In genomic region chr1:202965441-202965821, GRCh38 we compare ENCODE assay signal across 11 cellular contexts. TPM values are rescaled to one million over a fixed set of nuclear protein-coding genes. Genes with fewer than 3 reads are reported as not detected.
DNase-seq lines count a peak whose midpoint lies in the region; ATAC-seq, FAIRE-seq and TF ChIP-seq lines count a peak whose summit lies in the region.
"Had no signal": no experiment of that assay in that cellular context is flagged by ENCODE, and none has a peak within 500 bp of the region (broad histone marks: within the 10 kb centered on the region; RNA-seq: fewer than 3 reads in every experiment).

No MANE protein-coding gene starts in this region.

- FAIRE-seq in K562 (lab: Jason Lieb, UNC), result no peak
- FAIRE-seq: small intestine had no signal

- ATAC-seq in K562 (no peak), GM18867 (IDR thresholded peaks at IDR 0.05; ENCODE audit: unreplicated experiment) (no peak), lower lobe of right lung (no peak)
- ATAC-seq in natural killer cell treated with Interleukin-12 subunit alpha and Interleukin-12 subunit beta and Interleukin-15 and Interleukin-18, amount 100 ng/mL, for 72 hours, result no peak

- peaks cover 0 to 7% (median 0%) of the 10 kb centered on the region in 11 experiments; a peak in 4 of 22 replicates for H4K20me1 ChIP-seq in BLaER1 treated with 17β-estradiol and CSF1 and Interleukin-3, amounts not matched to agents 10 nM and 100 nM
- H4K20me1 ChIP-seq in K562 (replicated peaks; ENCODE audit: control insufficient read depth, insufficient read depth, low read length), result no peaks in the 10 kb centered on the region
- no peaks in the 10 kb centered on the region for H4K20me1 ChIP-seq in GM23248 (ENCODE audit: insufficient read depth)

- peak overlapping the region; percentile 85 for H3K4me3 Mint-ChIP-seq in HFFc6
- H3K4me3 Mint-ChIP-seq in natural killer cell treated with Interleukin-12 subunit alpha and Interleukin-12 subunit beta and Interleukin-15 and Interleukin-18, amount 100 ng/mL, for 72 hours, result peak overlapping the region; percentile 89

- TF ChIP-seq RAD21 in K562 (CRISPR knock-in tag; conservative IDR thresholded peaks at IDR 0.05 in 1 of 2, IDR thresholded peaks at IDR 0.05 in 1 of 2), result no peak

- peaks cover 39% of the 10 kb centered on the region for H3K4me1 Mint-ChIP-seq in HFFc6 (ENCODE audit: low read depth)
- H3K4me1 Mint-ChIP-seq in natural killer cell treated with Interleukin-12 subunit alpha and Interleukin-12 subunit beta and Interleukin-15 and Interleukin-18, amount 100 ng/mL, for 72 hours (ENCODE audit: low read depth in 2 of 2), result peaks cover 17 to 25% of the 10 kb centered on the region in 2 donors

- H2AFZ ChIP-seq in K562 (ENCODE audit: low read depth, low read length) (no peak overlapping the region), GM23248 (no peak overlapping the region)

- H3K9me3 Mint-ChIP-seq in HFFc6, result no peaks in the 10 kb centered on the region
- no peaks in the 10 kb centered on the region for H3K9me3 Mint-ChIP-seq in natural killer cell treated with Interleukin-12 subunit alpha and Interleukin-12 subunit beta and Interleukin-15 and Interleukin-18, amount 100 ng/mL, for 72 hours

- no peaks in the 10 kb centered on the region for H3K9me2 ChIP-seq in GM23248 (ENCODE audit: insufficient read depth)

- POLR2A ChIA-PET in K562 (lab: Yijun Ruan, JAX), result interaction anchor here (0.6 to 1.6 kb wide), 2 partner anchors 9 to 20 kb away, joined by 3 to 6 read pairs; no protein-coding TSS in a partner anchor

- BruUV-seq in K562 (replicated peaks; lab: Mats Ljungman, UMichigan), result no TSS peak

- H3K27me3 ChIP-seq in BLaER1 treated with 17β-estradiol and CSF1 and Interleukin-3, amounts not matched to agents 10 nM and 100 nM, result no peaks in the 10 kb centered on the region
- H3K27me3 ChIP-seq in K562 (ENCODE audit: control insufficient read depth in 2 of 2, insufficient read depth in 2 of 2, low read length in 2 of 2) (no peaks in the 10 kb centered on the region), GM23248 (replicated peaks; ENCODE audit: insufficient read depth) (no peaks in the 10 kb centered on the region), lower lobe of right lung (ENCODE audit: low read depth) (no peaks in the 10 kb centered on the region)

- H3K4me3 ChIP-seq in BLaER1 treated with 17β-estradiol and CSF1 and Interleukin-3, amounts not matched to agents 10 nM and 100 nM, result 0 out of 20 replicates have a peak overlapping the region, but pooled peaks of 2 of the 10 experiments have one; percentile 96 to 99
- H3K4me3 ChIP-seq in K562, result no peak overlapping the region
- H3K4me3 ChIP-seq in GM23248, result no peak overlapping the region
- H3K4me3 ChIP-seq in lower lobe of right lung, result no peak overlapping the region

- no peak overlapping the region for H3K27ac ChIP-seq in BLaER1 treated with 17β-estradiol and CSF1 and Interleukin-3, amounts not matched to agents 10 nM and 100 nM
- H3K27ac ChIP-seq in K562 (ENCODE audit: extremely low read depth, low read depth, low read length) (no peak overlapping the region), GM23248 (no peak overlapping the region), lower lobe of right lung (no peak overlapping the region)

- H3F3A ChIP-seq in GM23248 (ENCODE audit: insufficient read depth), result no peaks in the 10 kb centered on the region

- peaks cover 22 to 53% (median 45%) of the 10 kb centered on the region in 11 experiments for H3K36me3 ChIP-seq in BLaER1 treated with 17β-estradiol and CSF1 and Interleukin-3, amounts not matched to agents 10 nM and 100 nM
- H3K36me3 ChIP-seq in K562 (ENCODE audit: control insufficient read depth, insufficient read depth, low read length) (peaks cover 47% of the 10 kb centered on the region), GM23248 (ENCODE audit: low read depth) (no peaks in the 10 kb centered on the region), lower lobe of right lung (peaks cover 37% of the 10 kb centered on the region)

- peaks cover 11% of the 10 kb centered on the region; the same call in 2 of the 3 replicates for H3K79me2 ChIP-seq in K562 (ENCODE audit: control insufficient read depth, insufficient read depth, low read length)
- no peaks in the 10 kb centered on the region for H3K79me2 ChIP-seq in GM23248 (ENCODE audit: insufficient read depth)

- H3K9me1 ChIP-seq in K562 (ENCODE audit: control insufficient read depth, insufficient read depth, low read length), result no peaks in the 10 kb centered on the region

- peak overlapping the region; percentile 94 to 99 (median 96) for H3K4me2 ChIP-seq in BLaER1 treated with 17β-estradiol and CSF1 and Interleukin-3, amounts not matched to agents 10 nM and 100 nM
- H3K4me2 ChIP-seq in K562 (ENCODE audit: insufficient read depth, low read length) (0 out of 2 replicates have a peak overlapping the region, but pooled peaks have one; percentile 39), GM23248 (ENCODE audit: unreplicated experiment) (no peak overlapping the region)

- CTCF ChIA-PET in K562 (lab: Yijun Ruan, JAX; ENCODE audit: low intra/inter-chr PET ratio), result no interaction called here

- intact Hi-C loops in K562 (cut with micrococcal nuclease), result no loop called here
- intact Hi-C loops in lower lobe of right lung (cut with DNase I), result no loop called here

- peaks cover 10% of the 10 kb centered on the region; the same call in 1 of the 2 replicates for H3K36me3 Mint-ChIP-seq in HFFc6 (ENCODE audit: low read depth)
- no peaks in the 10 kb centered on the region for H3K36me3 Mint-ChIP-seq in natural killer cell treated with Interleukin-12 subunit alpha and Interleukin-12 subunit beta and Interleukin-15 and Interleukin-18, amount 100 ng/mL, for 72 hours

- TF ChIP-seq POLR2A in K562 (conservative IDR thresholded peaks at IDR 0.05), result no peak

- peak overlapping the region in 3 of 11 experiments; percentile 12 to 91 (median 18); a peak in 3 of 22 replicates for H3K9ac ChIP-seq in BLaER1 treated with 17β-estradiol and CSF1 and Interleukin-3, amounts not matched to agents 10 nM and 100 nM
- H3K9ac ChIP-seq in K562 (ENCODE audit: insufficient read depth in 1 of 2, low read depth in 2 of 2, low read length in 2 of 2) (no peak overlapping the region; a peak in 1 of 4 replicates), GM23248 (no peak overlapping the region)

- H3K9me3 ChIP-seq in BLaER1 treated with 17β-estradiol and CSF1 and Interleukin-3, amounts not matched to agents 10 nM and 100 nM (replicated peaks in 1 of 11), result no peaks in the 10 kb centered on the region
- H3K9me3 ChIP-seq in K562 (replicated peaks; ENCODE audit: control insufficient read depth, insufficient read depth, low read depth, low read length) (no peaks in the 10 kb centered on the region), GM23248 (ENCODE audit: low read depth) (no peaks in the 10 kb centered on the region), lower lobe of right lung (no peaks in the 10 kb centered on the region)

- no peak for TF ChIP-seq CTCF in HFFc6 (IDR thresholded peaks at IDR 0.05)
- no peak for TF ChIP-seq CTCF in K562 (IDR thresholded peaks at IDR 0.05 in 2 of 3, conservative IDR thresholded peaks at IDR 0.05 in 1 of 3; ENCODE audit: insufficient read depth in 2 of 3, low read depth in 1 of 3, low read length in 3 of 3)
- no peak for TF ChIP-seq CTCF in lower lobe of right lung (IDR thresholded peaks at IDR 0.05)

- H3K27ac Mint-ChIP-seq in HFFc6, result peak overlapping the region; percentile 72
- H3K27ac Mint-ChIP-seq in natural killer cell treated with Interleukin-12 subunit alpha and Interleukin-12 subunit beta and Interleukin-15 and Interleukin-18, amount 100 ng/mL, for 72 hours, result peak overlapping the region in 1 of 2 donors; percentile 80

- 92% methylated on average over 2 of the region's 3 CpGs for WGBS in K562 (ENCODE audit: insufficient coverage, low coverage, missing lambda C conversion rate)
- WGBS in GM23248 (ENCODE audit: low coverage in 1 of 2, low lambda C conversion rate in 2 of 2, missing lambda C conversion rate in 2 of 2), 2 experiments, result 83 to 88% methylated on average over 3 of the region's 3 CpGs

- peaks cover 5% of the 10 kb centered on the region for H3K27me3 Mint-ChIP-seq in HFFc6 (ENCODE audit: insufficient read depth)
- H3K27me3 Mint-ChIP-seq in natural killer cell treated with Interleukin-12 subunit alpha and Interleukin-12 subunit beta and Interleukin-15 and Interleukin-18, amount 100 ng/mL, for 72 hours, result no peaks in the 10 kb centered on the region

- peaks cover 40 to 56% (median 48%) of the 10 kb centered on the region in 10 experiments for H3K4me1 ChIP-seq in BLaER1 treated with 17β-estradiol and CSF1 and Interleukin-3, amounts not matched to agents 10 nM and 100 nM
- peaks cover 20 to 24% of the 10 kb centered on the region in 2 experiments for H3K4me1 ChIP-seq in K562 (replicated peaks in 1 of 2; ENCODE audit: control insufficient read depth in 2 of 2, insufficient read depth in 2 of 2, low read length in 2 of 2)
- peaks cover 6% of the 10 kb centered on the region; the same call in 1 of the 2 replicates for H3K4me1 ChIP-seq in GM23248 (ENCODE audit: insufficient read depth)
- peaks cover 32% of the 10 kb centered on the region for H3K4me1 ChIP-seq in lower lobe of right lung

- DNase-seq in HFFc6, result no peak
- DNase-seq in K562 (ENCODE audit: extremely low read depth in 1 of 4, low spot score in 3 of 4), result no peak
- no peak for DNase-seq in natural killer cell treated with Interleukin-12 subunit alpha and Interleukin-12 subunit beta and Interleukin-15 and Interleukin-18, amount 100 ng/mL, for 72 hours (ENCODE audit: low spot score)
- no peak for DNase-seq in GM23248
- no peak for DNase-seq in A172 (ENCODE audit: low spot score)
- no peak for DNase-seq in lower lobe of right lung
- DNase-seq: cortex of kidney, H7, small intestine had no signal

- in situ Hi-C loops in K562 (cut with MboI), result no loop called here
- in situ Hi-C loops in GM23248 (cut with MboI), result no loop called here

- TF ChIP-seq EP300 in K562 (IDR thresholded peaks at IDR 0.05; ENCODE audit: low read length), result no peak

RNA-seq across cellular contexts. Expression of gene CYB5R1, which starts 1.6 kb away (rescaled TPM):
- total RNA-seq in HFFc6 (2021; fragmentation: NEBNext Ultra II Directional; extraction: Animal tissue kit (Norgen Biotek cat#: 25700)), result 100 to 1,000 TPM in 1 of 6 experiments, 10 to 100 TPM in 5; 73.4 to 100 (median 76.4) TPM
- total RNA-seq in K562 (2011; cell fraction: chromatin; rRNA removed; ENCODE audit: low replicate concordance), result 95.0 and 159 TPM in 2 replicates
- 139 and 149 TPM in 2 replicates for total RNA-seq in K562 (2011; cell fraction: nucleolus; rRNA removed)
- 123 and 126 TPM in 2 replicates for total RNA-seq in K562 (2011; cell fraction: nucleoplasm; rRNA removed)
- total RNA-seq in K562 (2014; rRNA removed), result 42.8 and 48.3 TPM in 2 replicates
- 34.4 and 34.6 TPM in 2 replicates for total RNA-seq in K562 (2014; rRNA removed; fragmentation: Illumina TruSeq; extraction: Trizol)
- 32.2 and 32.3 TPM in 2 replicates for total RNA-seq in K562 (2015; rRNA removed; fragmentation: Illumina TruSeq; extraction: Trizol)
- total RNA-seq in K562 (2021), result 38.8 and 41.1 TPM in 2 replicates
- polyA plus RNA-seq in K562 (2011; rRNA removed), result 29.0 and 35.8 TPM in 2 replicates
- 22.3 and 33.8 TPM in 2 replicates for polyA plus RNA-seq in K562 (2011; cell fraction: cytosol; rRNA removed)
- 90.4 and 107 TPM in 2 replicates for polyA plus RNA-seq in K562 (2011; cell fraction: nucleus; rRNA removed)
- 41.2 and 48.6 TPM in 2 replicates for polyA plus RNA-seq in K562 (2012)
- 46.6 and 48.6 TPM in 2 replicates for polyA plus RNA-seq in K562 (2014; fragmentation: Illumina TruSeq; extraction: Trizol)
- polyA plus RNA-seq in K562 (2014; fragmentation: Nextera tagmentation; extraction: Ambion mirVana), result 10 to 100 TPM; 10.6 to 14.3 TPM
- polyA plus RNA-seq in K562 (2014; rRNA removed), result 30.6 and 47.9 TPM in 2 replicates
- polyA minus RNA-seq in K562 (2011; rRNA and poly(A)+ RNA removed), result 24.2 and 35.7 TPM in 2 replicates
- polyA minus RNA-seq in K562 (2011; cell fraction: cytosol; rRNA and poly(A)+ RNA removed), result 9.0 and 16.4 TPM in 2 replicates
- 38.1 and 46.9 TPM in 2 replicates for polyA minus RNA-seq in K562 (2011; cell fraction: nucleus; rRNA and poly(A)+ RNA removed)
- 10 to 100 TPM; 26.3 to 35.6 TPM for total RNA-seq in natural killer cell treated with Interleukin-12 subunit alpha and Interleukin-12 subunit beta and Interleukin-15 and Interleukin-18, amount 100 ng/mL, for 72 hours
- total RNA-seq in GM23248 (2014; rRNA removed; shearing (Covaris generic)), result 28.7 and 32.9 TPM in 2 replicates
- polyA plus RNA-seq in GM23248 (2016; fragmentation: Nextera tagmentation; extraction: Ambion mirVana), result 40.7 and 45.9 TPM in 2 replicates
- 71.5 and 72.0 TPM in 2 replicates for total RNA-seq in A172 (2014; rRNA removed; shearing (Covaris generic))
- 67.9 TPM for total RNA-seq in lower lobe of right lung

RNA-seq across cellular contexts. Expression of gene ADIPOR1, which starts 7.3 kb away (rescaled TPM):
- 100 to 1,000 TPM in 3 of 6 experiments, 10 to 100 TPM in 3; 90.5 to 123 (median 103) TPM for total RNA-seq in HFFc6 (2021; fragmentation: NEBNext Ultra II Directional; extraction: Animal tissue kit (Norgen Biotek cat#: 25700))
- total RNA-seq in K562 (2011; cell fraction: chromatin; rRNA removed; ENCODE audit: low replicate concordance), result 104 TPM in 2 replicates
- 116 and 121 TPM in 2 replicates for total RNA-seq in K562 (2011; cell fraction: nucleolus; rRNA removed)
- total RNA-seq in K562 (2011; cell fraction: nucleoplasm; rRNA removed), result 166 and 246 TPM in 2 replicates
- total RNA-seq in K562 (2014; rRNA removed) (100 and 120 TPM in 2 replicates), K562 (2014; rRNA removed; fragmentation: Illumina TruSeq; extraction: Trizol) (110 and 117 TPM in 2 replicates), K562 (2015; rRNA removed; fragmentation: Illumina TruSeq; extraction: Trizol) (93.3 and 101 TPM in 2 replicates), K562 (2021) (95.2 and 96.1 TPM in 2 replicates), lower lobe of right lung (110 TPM)
- polyA plus RNA-seq in K562 (2011; rRNA removed) (217 and 228 TPM in 2 replicates), K562 (2014; fragmentation: Illumina TruSeq; extraction: Trizol) (137 and 172 TPM in 2 replicates), K562 (2014; fragmentation: Nextera tagmentation; extraction: Ambion mirVana) (10 to 100 TPM; 29.0 to 33.4 TPM), K562 (2014; rRNA removed) (92.6 and 126 TPM in 2 replicates), GM23248 (2016; fragmentation: Nextera tagmentation; extraction: Ambion mirVana) (110 and 111 TPM in 2 replicates)
- polyA plus RNA-seq in K562 (2011; cell fraction: cytosol; rRNA removed), result 160 and 243 TPM in 2 replicates
- polyA plus RNA-seq in K562 (2011; cell fraction: nucleus; rRNA removed), result 97.3 and 132 TPM in 2 replicates
- polyA plus RNA-seq in K562 (2012), result 71.4 and 117 TPM in 2 replicates
- polyA minus RNA-seq in K562 (2011; rRNA and poly(A)+ RNA removed), result 245 and 292 TPM in 2 replicates
- polyA minus RNA-seq in K562 (2011; cell fraction: cytosol; rRNA and poly(A)+ RNA removed), result 94.3 and 109 TPM in 2 replicates
- polyA minus RNA-seq in K562 (2011; cell fraction: nucleus; rRNA and poly(A)+ RNA removed), result 22.8 and 40.0 TPM in 2 replicates
- 10 to 100 TPM; 83.3 to 92.5 TPM for total RNA-seq in natural killer cell treated with Interleukin-12 subunit alpha and Interleukin-12 subunit beta and Interleukin-15 and Interleukin-18, amount 100 ng/mL, for 72 hours
- total RNA-seq in GM23248 (2014; rRNA removed; shearing (Covaris generic)), result 83.2 and 101 TPM in 2 replicates
- 121 and 125 TPM in 2 replicates for total RNA-seq in A172 (2014; rRNA removed; shearing (Covaris generic))

RNA-seq across cellular contexts. Expression of gene KLHL12, which starts 38.4 kb away (rescaled TPM):
- total RNA-seq in HFFc6 (2021; fragmentation: NEBNext Ultra II Directional; extraction: Animal tissue kit (Norgen Biotek cat#: 25700)), result 10 to 100 TPM; 19.8 to 28.6 (median 23.5) TPM
- total RNA-seq in K562 (2011; cell fraction: chromatin; rRNA removed; ENCODE audit: low replicate concordance), result 42.0 and 56.8 TPM in 2 replicates
- total RNA-seq in K562 (2011; cell fraction: nucleolus; rRNA removed), result 12.5 and 16.1 TPM in 2 replicates
- total RNA-seq in K562 (2011; cell fraction: nucleoplasm; rRNA removed), result 21.0 and 23.8 TPM in 2 replicates
- total RNA-seq in K562 (2014; rRNA removed), result 30.7 and 31.5 TPM in 2 replicates
- 40.6 and 43.4 TPM in 2 replicates for total RNA-seq in K562 (2014; rRNA removed; fragmentation: Illumina TruSeq; extraction: Trizol)
- 34.7 and 35.0 TPM in 2 replicates for total RNA-seq in K562 (2015; rRNA removed; fragmentation: Illumina TruSeq; extraction: Trizol)
- 32.0 and 35.2 TPM in 2 replicates for total RNA-seq in K562 (2021)
- polyA plus RNA-seq in K562 (2011; rRNA removed), result 66.8 and 85.1 TPM in 2 replicates
- 32.4 and 50.9 TPM in 2 replicates for polyA plus RNA-seq in K562 (2011; cell fraction: cytosol; rRNA removed)
- 48.0 and 65.3 TPM in 2 replicates for polyA plus RNA-seq in K562 (2011; cell fraction: nucleus; rRNA removed)
- 24.1 and 26.7 TPM in 2 replicates for polyA plus RNA-seq in K562 (2012)
- 37.4 and 40.4 TPM in 2 replicates for polyA plus RNA-seq in K562 (2014; fragmentation: Illumina TruSeq; extraction: Trizol)
- 10 to 100 TPM; 23.1 to 25.7 TPM for polyA plus RNA-seq in K562 (2014; fragmentation: Nextera tagmentation; extraction: Ambion mirVana)
- polyA plus RNA-seq in K562 (2014; rRNA removed), result 32.0 and 33.4 TPM in 2 replicates
- polyA minus RNA-seq in K562 (2011; rRNA and poly(A)+ RNA removed), result 102 and 119 TPM in 2 replicates
- polyA minus RNA-seq in K562 (2011; cell fraction: cytosol; rRNA and poly(A)+ RNA removed), result 23.5 and 28.2 TPM in 2 replicates
- polyA minus RNA-seq in K562 (2011; cell fraction: nucleus; rRNA and poly(A)+ RNA removed), result 15.8 and 27.0 TPM in 2 replicates
- 10 to 100 TPM; 25.1 to 43.1 TPM for total RNA-seq in natural killer cell treated with Interleukin-12 subunit alpha and Interleukin-12 subunit beta and Interleukin-15 and Interleukin-18, amount 100 ng/mL, for 72 hours
- 20.8 and 21.4 TPM in 2 replicates for total RNA-seq in GM23248 (2014; rRNA removed; shearing (Covaris generic))
- 20.4 and 22.0 TPM in 2 replicates for polyA plus RNA-seq in GM23248 (2016; fragmentation: Nextera tagmentation; extraction: Ambion mirVana)
- 38.8 and 43.0 TPM in 2 replicates for total RNA-seq in A172 (2014; rRNA removed; shearing (Covaris generic))
- total RNA-seq in lower lobe of right lung, result 25.3 TPM

RNA-seq across cellular contexts. Expression of gene TMEM183A, which starts 41.7 kb away (rescaled TPM):
- total RNA-seq in HFFc6 (2021; fragmentation: NEBNext Ultra II Directional; extraction: Animal tissue kit (Norgen Biotek cat#: 25700)), result 10 to 100 TPM; 38.6 to 50.6 (median 45.1) TPM
- total RNA-seq in K562 (2011; cell fraction: chromatin; rRNA removed; ENCODE audit: low replicate concordance), result 131 and 149 TPM in 2 replicates
- 80.0 and 91.2 TPM in 2 replicates for total RNA-seq in K562 (2011; cell fraction: nucleolus; rRNA removed)
- 117 and 162 TPM in 2 replicates for total RNA-seq in K562 (2011; cell fraction: nucleoplasm; rRNA removed)
- total RNA-seq in K562 (2014; rRNA removed) (119 and 136 TPM in 2 replicates), K562 (2014; rRNA removed; fragmentation: Illumina TruSeq; extraction: Trizol) (127 and 136 TPM in 2 replicates), K562 (2015; rRNA removed; fragmentation: Illumina TruSeq; extraction: Trizol) (114 TPM in 2 replicates), K562 (2021) (124 and 143 TPM in 2 replicates), lower lobe of right lung (52.0 TPM)
- polyA plus RNA-seq in K562 (2011; rRNA removed) (166 and 180 TPM in 2 replicates), K562 (2014; fragmentation: Illumina TruSeq; extraction: Trizol) (144 and 190 TPM in 2 replicates), K562 (2014; fragmentation: Nextera tagmentation; extraction: Ambion mirVana) (10 to 100 TPM; 23.4 to 31.8 TPM), K562 (2014; rRNA removed) (124 and 139 TPM in 2 replicates), GM23248 (2016; fragmentation: Nextera tagmentation; extraction: Ambion mirVana) (57.3 TPM in 2 replicates)
- polyA plus RNA-seq in K562 (2011; cell fraction: cytosol; rRNA removed), result 195 and 277 TPM in 2 replicates
- 226 and 265 TPM in 2 replicates for polyA plus RNA-seq in K562 (2011; cell fraction: nucleus; rRNA removed)
- polyA plus RNA-seq in K562 (2012), result 81.2 and 82.1 TPM in 2 replicates
- polyA minus RNA-seq in K562 (2011; rRNA and poly(A)+ RNA removed), result 195 and 208 TPM in 2 replicates
- 63.5 and 86.2 TPM in 2 replicates for polyA minus RNA-seq in K562 (2011; cell fraction: cytosol; rRNA and poly(A)+ RNA removed)
- 54.9 and 85.7 TPM in 2 replicates for polyA minus RNA-seq in K562 (2011; cell fraction: nucleus; rRNA and poly(A)+ RNA removed)
- 10 to 100 TPM; 65.1 to 93.0 TPM for total RNA-seq in natural killer cell treated with Interleukin-12 subunit alpha and Interleukin-12 subunit beta and Interleukin-15 and Interleukin-18, amount 100 ng/mL, for 72 hours
- total RNA-seq in GM23248 (2014; rRNA removed; shearing (Covaris generic)), result 92.7 and 111 TPM in 2 replicates
- total RNA-seq in A172 (2014; rRNA removed; shearing (Covaris generic)), result 108 and 128 TPM in 2 replicates
